In the genomic region with DNA sequence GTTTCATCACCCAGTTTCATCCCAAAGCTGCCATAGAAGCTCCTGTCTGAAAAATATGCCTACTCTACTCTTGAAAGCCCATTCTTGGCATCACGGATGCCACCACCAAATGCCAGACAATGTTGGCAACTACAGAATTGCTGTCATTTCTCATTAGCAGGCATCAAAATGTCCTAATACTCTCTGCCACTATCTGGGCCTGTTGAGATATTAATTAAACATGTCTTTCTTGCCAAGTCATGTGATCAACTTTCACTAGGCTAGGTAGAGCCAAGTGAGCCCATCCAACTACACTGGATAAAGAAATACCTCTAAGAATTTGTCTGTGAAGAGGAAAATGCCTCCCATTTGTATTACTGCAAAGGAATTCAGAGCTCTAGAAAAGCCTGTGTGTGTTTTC, we compare ENCODE assay signal across 37 cellular contexts.
"Had no signal": no experiment of that assay in that cellular context is flagged by ENCODE, and none has a peak within 500 bp of the region (broad histone marks: within the 10 kb centered on the region; RNA-seq: fewer than 3 reads in every experiment).

No MANE protein-coding gene starts in this region.

- H3K4me1 Mint-ChIP-seq: activated B cell treated with CpG ODN at 0.5 μM for 24 hours; activated CD4-positive, alpha-beta T cell treated with anti-CD3 and anti-CD28 coated beads, Interleukin-2, amount 10 ng/mL, durations not matched to agents 24 days and 14 days; activated naive CD8-positive, alpha-beta T cell treated with anti-CD3 and anti-CD28 coated beads for 36 hours; activated T-helper 17 cell treated with anti-CD3 and anti-CD28 coated beads, Interleukin-2, amount 50 U/mL, for 72 hours had no signal

- H3K36me3 Mint-ChIP-seq: activated CD4-positive, alpha-beta memory T cell treated with anti-CD3 and anti-CD28 coated beads for 36 hours; activated naive CD4-positive, alpha-beta T cell treated with anti-CD3 and anti-CD28 coated beads, Interleukin-2, amount 50 U/mL, for 72 hours; activated naive CD8-positive, alpha-beta T cell treated with anti-CD3 and anti-CD28 coated beads for 36 hours had no signal

- H3K27ac ChIP-seq: adrenal gland, body of pancreas, brain microvascular endothelial cell, breast epithelium, VCaP had no signal

- H3K4me3 Mint-ChIP-seq: activated B cell treated with CpG ODN at 0.5 μM for 24 hours; activated CD4-positive, alpha-beta memory T cell treated with anti-CD3 and anti-CD28 coated beads for 36 hours; activated CD4-positive, alpha-beta T cell treated with anti-CD3 and anti-CD28 coated beads, Interleukin-2, amount 10 ng/mL, durations not matched to agents 24 days and 14 days; activated CD8-positive, alpha-beta T cell treated with anti-CD3 and anti-CD28 coated beads for 36 hours; activated naive CD4-positive, alpha-beta T cell treated with anti-CD3 and anti-CD28 coated beads for 36 hours; activated naive CD8-positive, alpha-beta T cell treated with anti-CD3 and anti-CD28 coated beads for 36 hours; activated T-cell treated with anti-CD3 and anti-CD28 coated beads, Interleukin-2, amount 50 U/mL, for 4 hours; activated T-cell treated with anti-CD3 and anti-CD28 coated beads, Interleukin-2, amount 50 U/mL, for 72 hours; activated T-helper 1 cell treated with anti-CD3 and anti-CD28 coated beads, Interleukin-12 subunit alpha, Interleukin-12 subunit beta, Interleukin-2, Interleukin-4 antibody, amounts not matched to agents 30 ng/mL and 10 ng/mL and 1 ng/mL, durations not matched to agents 14 hours and 24 hours and 36 hours; activated T-helper 17 cell treated with anti-CD3 and anti-CD28 coated beads, Interleukin-2, amount 50 U/mL, for 72 hours; T-helper 1 cell treated with Interleukin-12 subunit alpha and Interleukin-12 subunit beta and Interleukin-4 antibody, amounts not matched to agents 30 μg/mL and 1 μg/mL, for 36 hours; T-helper 2 cell treated with Interferon-gamma antibody and Interleukin-4, amounts not matched to agents 5 μg/mL and 100 μg/mL, for 36 hours had no signal

- H3K36me3 ChIP-seq: adrenal gland, brain microvascular endothelial cell, breast epithelium had no signal

- H3K27me3 ChIP-seq: adrenal gland, body of pancreas, brain microvascular endothelial cell, breast epithelium had no signal

- H3K9me3 ChIP-seq: adrenal gland, body of pancreas, breast epithelium had no signal

- FAIRE-seq: astrocyte, TTC549 had no signal

- ATAC-seq: activated CD8-positive, alpha-beta T cell treated with anti-CD3 and anti-CD28 coated beads for 36 hours; activated naive CD4-positive, alpha-beta T cell treated with anti-CD3 and anti-CD28 coated beads, Interleukin-2, amount 50 U/mL, for 72 hours; activated T-cell treated with anti-CD3 and anti-CD28 coated beads, Interleukin-2, amount 50 U/mL, for 4 hours; activated T-cell treated with anti-CD3 and anti-CD28 coated beads, Interleukin-2, amount 50 U/mL, for 72 hours; activated T-helper 17 cell treated with anti-CD3 and anti-CD28 coated beads, Interleukin-2, amount 50 U/mL, for 72 hours; body of pancreas had no signal

- H3K27ac Mint-ChIP-seq: activated B cell treated with CpG ODN at 0.5 μM for 24 hours; activated CD4-positive, alpha-beta memory T cell treated with anti-CD3 and anti-CD28 coated beads for 36 hours; activated CD4-positive, alpha-beta T cell treated with anti-CD3 and anti-CD28 coated beads, Interleukin-2, amount 10 ng/mL, durations not matched to agents 24 days and 14 days; activated CD8-positive, alpha-beta T cell treated with anti-CD3 and anti-CD28 coated beads for 36 hours; activated naive CD4-positive, alpha-beta T cell treated with anti-CD3 and anti-CD28 coated beads for 36 hours; activated naive CD4-positive, alpha-beta T cell treated with anti-CD3 and anti-CD28 coated beads, Interleukin-2, amount 50 U/mL, for 72 hours; activated naive CD8-positive, alpha-beta T cell treated with anti-CD3 and anti-CD28 coated beads for 36 hours; activated T-cell treated with anti-CD3 and anti-CD28 coated beads, Interleukin-2, amount 50 U/mL, for 72 hours; activated T-helper 1 cell treated with anti-CD3 and anti-CD28 coated beads, Interleukin-12 subunit alpha, Interleukin-12 subunit beta, Interleukin-2, Interleukin-4 antibody, amounts not matched to agents 30 ng/mL and 10 ng/mL and 1 ng/mL, durations not matched to agents 14 hours and 24 hours and 36 hours; activated T-helper 17 cell treated with anti-CD3 and anti-CD28 coated beads, Interleukin-2, amount 50 U/mL, for 72 hours; T-helper 1 cell treated with Interleukin-12 subunit alpha and Interleukin-12 subunit beta and Interleukin-4 antibody, amounts not matched to agents 30 μg/mL and 1 μg/mL, for 36 hours; T-helper 2 cell treated with Interferon-gamma antibody and Interleukin-4, amounts not matched to agents 5 μg/mL and 100 μg/mL, for 36 hours had no signal

- H3K4me1 ChIP-seq: adrenal gland, body of pancreas, breast epithelium had no signal

- H3K9me3 Mint-ChIP-seq: activated naive CD4-positive, alpha-beta T cell treated with anti-CD3 and anti-CD28 coated beads for 36 hours; activated T-cell treated with anti-CD3 and anti-CD28 coated beads, Interleukin-2, amount 50 U/mL, for 4 hours; activated T-cell treated with anti-CD3 and anti-CD28 coated beads, Interleukin-2, amount 50 U/mL, for 72 hours had no signal

- H3K4me3 ChIP-seq: adrenal gland, body of pancreas, breast epithelium had no signal

- DNase-seq: activated B cell treated with CpG ODN at 0.5 μM for 24 hours; activated CD4-positive, alpha-beta memory T cell treated with anti-CD3 and anti-CD28 coated beads for 36 hours; activated CD4-positive, alpha-beta T cell treated with anti-CD3 and anti-CD28 coated beads for 4 hours; activated CD4-positive, alpha-beta T cell treated with anti-CD3 and anti-CD28 coated beads, Interleukin-2, amount 10 ng/mL, durations not matched to agents 24 days and 14 days; activated CD4-positive, alpha-beta T cell treated with anti-CD3 and anti-CD28 coated beads, Interleukin-2, amount 50 U/mL, for 1 hour; activated CD4-positive, alpha-beta T cell treated with anti-CD3 and anti-CD28 coated beads, Interleukin-2, amount 50 U/mL, for 4 hours; activated CD4-positive, CD25-positive, alpha-beta regulatory T cell treated with anti-CD3 and anti-CD28 coated beads, Interleukin-2, amount 50 U/mL, for 72 hours; activated CD8-positive, alpha-beta memory T cell treated with anti-CD3 and anti-CD28 coated beads, Interleukin-2, amount 50 U/mL, for 4 hours; activated CD8-positive, alpha-beta T cell treated with anti-CD3 and anti-CD28 coated beads for 36 hours; activated effector memory CD4-positive, alpha-beta T cell treated with anti-CD3 and anti-CD28 coated beads, Interleukin-2, amount 50 U/mL, for 16 hours; activated gamma-delta T cell treated with Interleukin-2 at 50 U/mL for 16 hours; activated naive CD4-positive, alpha-beta T cell; activated naive CD4-positive, alpha-beta T cell treated with anti-CD3 and anti-CD28 coated beads for 36 hours; activated naive CD4-positive, alpha-beta T cell treated with anti-CD3 and anti-CD28 coated beads, Interleukin-2, amount 50 U/mL, for 16 hours; activated naive CD8-positive, alpha-beta T cell treated with anti-CD3 and anti-CD28 coated beads for 36 hours; activated T-cell treated with anti-CD3 and anti-CD28 coated beads for 4 hours; activated T-cell treated with anti-CD3 and anti-CD28 coated beads, Interleukin-2, amount 50 U/mL, for 1 hour; activated T-cell treated with anti-CD3 and anti-CD28 coated beads, Interleukin-2, amount 50 U/mL, for 4 hours; activated T-cell treated with anti-CD3 and anti-CD28 coated beads, Interleukin-2, amount 50 U/mL, for 72 hours; adrenal gland; amniotic stem cell; aorta; body of pancreas; brain microvascular endothelial cell; central memory CD4-positive, alpha-beta T cell; T-helper 1 cell; T-helper 2 cell; T-helper 9 cell had no signal

- H3K27me3 Mint-ChIP-seq: activated B cell treated with CpG ODN at 0.5 μM for 24 hours; activated CD4-positive, alpha-beta memory T cell treated with anti-CD3 and anti-CD28 coated beads for 36 hours; activated CD4-positive, alpha-beta T cell treated with anti-CD3 and anti-CD28 coated beads, Interleukin-2, amount 10 ng/mL, durations not matched to agents 24 days and 14 days; activated CD8-positive, alpha-beta T cell treated with anti-CD3 and anti-CD28 coated beads for 36 hours; activated naive CD8-positive, alpha-beta T cell treated with anti-CD3 and anti-CD28 coated beads for 36 hours; activated T-helper 17 cell treated with anti-CD3 and anti-CD28 coated beads, Interleukin-2, amount 50 U/mL, for 72 hours had no signal
